In the genomic region with DNA sequence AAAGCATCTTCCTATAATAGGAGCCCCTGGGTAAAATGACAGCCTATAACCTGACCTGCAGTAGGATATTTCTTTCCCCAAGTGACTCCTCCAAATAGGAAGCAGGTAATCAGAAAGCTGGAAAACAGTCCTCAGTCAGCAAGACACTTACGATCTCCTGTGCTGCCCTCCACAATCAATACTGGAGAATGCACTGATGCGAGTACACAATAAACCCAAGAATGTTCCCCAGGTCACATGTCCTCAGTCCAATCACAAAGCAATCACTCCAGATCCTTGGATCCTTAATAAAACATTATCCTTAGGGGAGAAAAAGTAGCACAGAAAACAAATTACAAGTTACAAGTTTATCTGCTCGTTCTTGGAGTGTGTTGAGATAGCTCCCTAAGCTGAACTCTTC, we compare ENCODE assay signal across 17 cellular contexts.
A peak's percentile ranks its signal among the peaks of the same experiment; 100 is the strongest.
DNase-seq lines count a peak whose midpoint lies in the region; ATAC-seq, FAIRE-seq and TF ChIP-seq lines count a peak whose summit lies in the region.
"Had no signal": no experiment of that assay in that cellular context is flagged by ENCODE, and none has a peak within 500 bp of the region (broad histone marks: within the 10 kb centered on the region; RNA-seq: fewer than 3 reads in every experiment).

No MANE protein-coding gene starts in this region.

- in situ Hi-C loops in HepG2 (cut with HindIII; ENCODE audit: extremely low pct_ligation_motif_present, low pct_unique_long_range_greater_than_20kb), result loop anchor here (25.0 kb wide), 1 partner anchor 286 kb away; no protein-coding TSS in a partner anchor

- ATAC-seq in HepG2 (no peak), right lobe of liver (no peak), memory B cell (ENCODE audit: low read depth) (no peak)

- FAIRE-seq in HepG2 (lab: Jason Lieb, UNC), result no peak
- FAIRE-seq: A204.1, G401.6, GM12892 had no signal

- H3K4me2 ChIP-seq in HepG2 (ENCODE audit: low read depth, low read length), result no peak overlapping the region

- DNase-seq in HepG2 (ENCODE audit: low spot score) (no peak), right lobe of liver (no peak), amniotic stem cell (lab: John Stamatoyannopoulos, UW) (peak; percentile 26), memory B cell (ENCODE audit: low spot score in 2 of 2) (no peak), type B pancreatic cell (ENCODE audit: extremely low spot score, unreplicated experiment) (no peak), NCI-H1930 (lab: John Stamatoyannopoulos, UW) (no peak), Ammon's horn (ENCODE audit: low spot score) (no peak), NCI-H1436 treated with DMSO at 0.1 percent for 48 hours (lab: John Stamatoyannopoulos, UW) (no peak)
- DNase-seq: GM23248, Kasumi-1, NCI-H1417, NCI-H2029 treated with DMSO at 0.1 percent for 48 hours, NCI-H510A treated with DMSO at 0.1 percent for 48 hours had no signal

- no peak overlapping the region for H3K9ac ChIP-seq in HepG2 (ENCODE audit: insufficient read depth, low read depth, low read length)
- H3K9ac ChIP-seq: GM23248 had no signal

- TF ChIP-seq RAD21 in HepG2 (CRISPR knock-in tag; IDR thresholded peaks at IDR 0.05), result no peak

- no peaks in the 10 kb centered on the region for H3K9me3 Mint-ChIP-seq in memory B cell
- H3K9me3 Mint-ChIP-seq in type B pancreatic cell, result no peaks in the 10 kb centered on the region
- H3K9me3 Mint-ChIP-seq: CD14-positive monocyte had no signal

- no peaks in the 10 kb centered on the region for H3K27me3 ChIP-seq in HepG2 (ENCODE audit: control insufficient read depth in 1 of 2, insufficient read depth in 2 of 2, low read length in 2 of 2)
- H3K27me3 ChIP-seq in right lobe of liver, result no peaks in the 10 kb centered on the region

- H3K36me3 ChIP-seq in HepG2 (replicated peaks in 1 of 2; ENCODE audit: control insufficient read depth in 1 of 2, insufficient read depth in 2 of 2, low read length in 2 of 2) (peaks cover 11 to 51% of the 10 kb centered on the region in 2 experiments), right lobe of liver (no peaks in the 10 kb centered on the region)

- CTCF ChIA-PET in HepG2 (lab: Yijun Ruan, JAX; ENCODE audit: low intra/inter-chr PET ratio, low total read pairs), result no interaction called here

- H3K27me3 Mint-ChIP-seq in memory B cell, result no peaks in the 10 kb centered on the region
- no peaks in the 10 kb centered on the region for H3K27me3 Mint-ChIP-seq in type B pancreatic cell

- no peak overlapping the region for H3K4me3 ChIP-seq in HepG2 (replicated peaks in 1 of 3; ENCODE audit: insufficient read depth in 1 of 3, low read depth in 2 of 3, low read length in 3 of 3)
- H3K4me3 ChIP-seq in right lobe of liver, result no peak overlapping the region
- H3K4me3 ChIP-seq: GM23248 had no signal

- no peaks in the 10 kb centered on the region for H3K9me3 ChIP-seq in HepG2 (ENCODE audit: low read length)
- H3K9me3 ChIP-seq in right lobe of liver, result no peaks in the 10 kb centered on the region

- no peak for TF ChIP-seq EP300 in HepG2 (IDR thresholded peaks at IDR 0.05; ENCODE audit: low read depth in 2 of 2, low read length in 2 of 2)
- TF ChIP-seq EP300 in HepG2 (CRISPR knock-in tag; IDR thresholded peaks at IDR 0.05; ENCODE audit: borderline replicate concordance), result no peak

- TF ChIP-seq CTCF in HepG2 (CRISPR knock-in tag; IDR thresholded peaks at IDR 0.05) (no peak), right lobe of liver (IDR thresholded peaks at IDR 0.05) (no peak), type B pancreatic cell (conservative IDR thresholded peaks at IDR 0.05) (no peak)

- H4K20me1 ChIP-seq in HepG2 (ENCODE audit: insufficient read depth, low read length), result peaks cover 27% of the 10 kb centered on the region

- H3K4me1 ChIP-seq in HepG2 (ENCODE audit: insufficient read depth, low read length), result peaks cover 62% of the 10 kb centered on the region
- peaks cover 0 to 9% (median 0%) of the 10 kb centered on the region in 4 donors for H3K4me1 ChIP-seq in right lobe of liver

- H3K27ac Mint-ChIP-seq in memory B cell (peak overlapping the region; percentile 48), type B pancreatic cell (peak overlapping the region; percentile 77)
- H3K27ac Mint-ChIP-seq: CD14-positive monocyte had no signal

- no TSS peak for BruUV-seq in HepG2 (replicated peaks; lab: Mats Ljungman, UMichigan)

- POLR2A ChIA-PET in HepG2 (lab: Yijun Ruan, JAX), result interaction anchor here (1.2 to 1.7 kb wide), 2 partner anchors 13 to 25 kb away, joined by 6 read pairs; no protein-coding TSS in a partner anchor

- intact Hi-C loops in HepG2 (cut with micrococcal nuclease; ENCODE audit: unreplicated experiment), result no loop called here
- intact Hi-C loops in right lobe of liver (cut with DNase I), result no loop called here

- peaks cover 67% of the 10 kb centered on the region for H3K79me2 ChIP-seq in HepG2 (ENCODE audit: insufficient read depth, low read length)

- peaks cover 30% of the 10 kb centered on the region for H3K36me3 Mint-ChIP-seq in memory B cell
- H3K36me3 Mint-ChIP-seq in type B pancreatic cell, result peaks cover 29% of the 10 kb centered on the region

- TF ChIP-seq POLR2A in HepG2 (IDR thresholded peaks at IDR 0.05; ENCODE audit: insufficient read depth in 1 of 2, low read depth in 2 of 2, low read length in 2 of 2), result no peak
- no peak for TF ChIP-seq POLR2A in right lobe of liver (IDR thresholded peaks at IDR 0.05)

- 77% methylated on average over 3 of the region's 3 CpGs for WGBS in HepG2 (ENCODE audit: low lambda C conversion rate)
- 93% methylated on average over 3 of the region's 3 CpGs for WGBS in right lobe of liver (ENCODE audit: insufficient coverage, low coverage, low lambda C conversion rate, missing lambda C conversion rate)

- H3K4me1 Mint-ChIP-seq in memory B cell (peaks cover 19% of the 10 kb centered on the region), type B pancreatic cell (ENCODE audit: unreplicated experiment) (peaks cover 40% of the 10 kb centered on the region)

- H3K27ac ChIP-seq in HepG2 (ENCODE audit: extremely low read length, insufficient read depth, low read length) (peak overlapping the region; percentile 69), right lobe of liver (no peak overlapping the region)
- H3K27ac ChIP-seq: GM23248 had no signal

- H2AFZ ChIP-seq in HepG2 (ENCODE audit: low read length), result no peak overlapping the region
- H2AFZ ChIP-seq: GM23248 had no signal

- no peak overlapping the region for H3K4me3 Mint-ChIP-seq in memory B cell
- peak overlapping the region; percentile 24 for H3K4me3 Mint-ChIP-seq in type B pancreatic cell
- H3K4me3 Mint-ChIP-seq: CD14-positive monocyte had no signal

TF ChIP-seq in HepG2, 621 proteins besides CTCF, POLR2A, EP300 and RAD21:
- TF ChIP-seq TEAD2 (CRISPR knock-in tag; IDR thresholded peaks at IDR 0.05) (no peak), ZNF484 (CRISPR knock-in tag; IDR thresholded peaks at IDR 0.05; ENCODE audit: borderline replicate concordance, low read depth) (no peak), KMT2A (CRISPR knock-in tag; IDR thresholded peaks at IDR 0.05) (no peak), BCL6 (CRISPR knock-in tag; IDR thresholded peaks at IDR 0.05) (no peak), ZNF792 (CRISPR knock-in tag; IDR thresholded peaks at IDR 0.05) (no peak), ARNT2 (CRISPR knock-in tag; IDR thresholded peaks at IDR 0.05; ENCODE audit: low read depth) (no peak), NR1H2 (CRISPR knock-in tag; IDR thresholded peaks at IDR 0.05; ENCODE audit: borderline replicate concordance, low read depth) (no peak), MAX (IDR thresholded peaks at IDR 0.05) (no peak), ZKSCAN1 (IDR thresholded peaks at IDR 0.05; ENCODE audit: low read length) (no peak)
- TF ChIP-seq, protein P1, sequence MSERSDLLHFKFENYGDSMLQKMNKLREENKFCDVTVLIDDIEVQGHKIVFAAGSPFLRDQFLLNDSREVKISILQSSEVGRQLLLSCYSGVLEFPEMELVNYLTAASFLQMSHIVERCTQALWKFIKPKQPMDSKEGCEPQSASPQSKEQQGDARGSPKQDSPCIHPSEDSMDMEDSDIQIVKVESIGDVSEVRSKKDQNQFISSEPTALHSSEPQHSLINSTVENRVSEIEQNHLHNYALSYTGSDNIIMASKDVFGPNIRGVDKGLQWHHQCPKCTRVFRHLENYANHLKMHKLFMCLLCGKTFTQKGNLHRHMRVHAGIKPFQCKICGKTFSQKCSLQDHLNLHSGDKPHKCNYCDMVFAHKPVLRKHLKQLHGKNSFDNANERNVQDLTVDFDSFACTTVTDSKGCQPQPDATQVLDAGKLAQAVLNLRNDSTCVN (CRISPR knock-in tag; IDR thresholded peaks at IDR 0.05; ENCODE audit: borderline replicate concordance), result no peak
- TF ChIP-seq, protein P2, sequence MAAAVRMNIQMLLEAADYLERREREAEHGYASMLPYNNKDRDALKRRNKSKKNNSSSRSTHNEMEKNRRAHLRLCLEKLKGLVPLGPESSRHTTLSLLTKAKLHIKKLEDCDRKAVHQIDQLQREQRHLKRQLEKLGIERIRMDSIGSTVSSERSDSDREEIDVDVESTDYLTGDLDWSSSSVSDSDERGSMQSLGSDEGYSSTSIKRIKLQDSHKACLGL (CRISPR knock-in tag; IDR thresholded peaks at IDR 0.05), result no peak
TF ChIP-seq in HepG2: peak in this region for 0.
